In the genomic region with DNA sequence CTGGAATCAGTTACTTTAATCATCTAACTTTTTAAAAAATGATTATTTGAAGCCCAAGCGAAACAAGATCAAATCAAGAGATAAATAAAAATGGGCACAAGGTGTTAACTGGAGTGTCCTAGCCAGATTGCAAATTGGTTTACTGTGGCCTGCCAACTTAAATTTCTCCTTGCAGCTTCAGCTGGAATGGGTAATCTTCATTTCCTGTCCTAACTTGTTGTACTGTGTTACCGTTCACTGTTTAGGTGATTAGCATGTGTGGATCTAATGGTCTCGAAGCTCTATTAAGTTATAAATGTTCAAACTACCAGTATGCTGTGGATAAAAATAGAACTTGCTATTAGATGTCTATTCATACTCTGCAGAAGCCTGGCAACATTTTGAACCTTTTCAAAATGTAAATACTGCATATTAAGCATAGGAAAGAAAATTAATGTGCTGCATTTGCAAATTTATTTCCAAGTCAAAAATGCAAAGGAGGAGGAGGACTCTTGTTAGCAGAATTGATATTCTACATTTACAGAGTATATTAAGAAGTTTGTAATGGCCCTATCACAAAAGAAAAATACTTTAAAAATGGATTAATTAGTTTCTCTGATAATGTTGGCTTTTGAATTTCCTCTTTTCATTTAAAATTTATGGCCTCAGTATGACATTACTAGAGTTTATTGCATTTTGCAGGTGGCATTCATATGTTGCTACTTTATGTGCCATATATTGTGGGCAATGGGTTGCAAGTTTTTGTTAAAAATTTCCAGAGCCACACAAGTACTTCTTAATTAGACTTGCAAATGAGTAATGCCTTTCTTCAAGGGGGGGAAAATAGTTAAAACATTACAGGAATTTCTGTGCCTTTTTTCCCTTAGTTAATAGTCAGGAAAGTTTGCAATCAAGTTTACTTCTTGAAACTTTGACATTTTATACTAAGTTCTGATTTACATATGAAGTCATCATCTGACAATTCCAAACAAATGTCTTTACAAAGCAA, we compare ENCODE assay signal across 17 cellular contexts.
DNase-seq lines count a peak whose midpoint lies in the region; ATAC-seq and TF ChIP-seq lines count a peak whose summit lies in the region.
"Had no signal": no experiment of that assay in that cellular context is flagged by ENCODE, and none has a peak within 500 bp of the region (broad histone marks: within the 10 kb centered on the region; RNA-seq: fewer than 3 reads in every experiment).

No MANE protein-coding gene starts in this region.

- no peak for ATAC-seq in GM18498 (IDR thresholded peaks at IDR 0.05; ENCODE audit: unreplicated experiment)
- no peak for ATAC-seq in heart left ventricle
- ATAC-seq: activated T-cell treated with anti-CD3 and anti-CD28 coated beads, Interleukin-2, amount 50 U/mL, for 4 hours; left lung; natural killer cell treated with Interleukin-12 subunit alpha and Interleukin-12 subunit beta and Interleukin-15 and Interleukin-18, amount 100 ng/mL, for 72 hours had no signal

- H3K27ac Mint-ChIP-seq in CD8-positive, alpha-beta memory T cell, result peak overlapping the region in 1 of 8 donors; percentile 0
- H3K27ac Mint-ChIP-seq: activated CD4-positive, alpha-beta T cell treated with anti-CD3 and anti-CD28 coated beads, Interleukin-2, amount 10 ng/mL, durations not matched to agents 7 days and 5 days; natural killer cell treated with Interleukin-12 subunit alpha and Interleukin-12 subunit beta and Interleukin-15 and Interleukin-18, amount 100 ng/mL, for 72 hours had no signal

- no peak overlapping the region for H3K4me3 Mint-ChIP-seq in CD8-positive, alpha-beta memory T cell
- H3K4me3 Mint-ChIP-seq: activated CD4-positive, alpha-beta T cell treated with anti-CD3 and anti-CD28 coated beads, Interleukin-2, amount 10 ng/mL, durations not matched to agents 7 days and 5 days; activated T-cell treated with anti-CD3 and anti-CD28 coated beads, Interleukin-2, amount 50 U/mL, for 4 hours; natural killer cell treated with Interleukin-12 subunit alpha and Interleukin-12 subunit beta and Interleukin-15 and Interleukin-18, amount 100 ng/mL, for 72 hours had no signal

- H3K4me1 ChIP-seq in adipocyte (ENCODE audit: control insufficient read depth, insufficient read depth, low read length), result peaks cover 26% of the 10 kb centered on the region
- peaks cover 19% of the 10 kb centered on the region for H3K4me1 ChIP-seq in CD8-positive, alpha-beta memory T cell (ENCODE audit: insufficient read depth, low read length)
- H3K4me1 ChIP-seq in heart left ventricle, result peaks cover 0 to 18% (median 0%) of the 10 kb centered on the region in 12 donors

- no peaks in the 10 kb centered on the region for H3K27me3 Mint-ChIP-seq in CD8-positive, alpha-beta memory T cell
- H3K27me3 Mint-ChIP-seq: activated CD4-positive, alpha-beta T cell treated with anti-CD3 and anti-CD28 coated beads, Interleukin-2, amount 10 ng/mL, durations not matched to agents 7 days and 5 days; natural killer cell treated with Interleukin-12 subunit alpha and Interleukin-12 subunit beta and Interleukin-15 and Interleukin-18, amount 100 ng/mL, for 72 hours had no signal

- H3K27me3 ChIP-seq in adipocyte (replicated peaks; ENCODE audit: control insufficient read depth, insufficient read depth, low read length) (no peaks in the 10 kb centered on the region), heart left ventricle (no peaks in the 10 kb centered on the region)
- no peaks in the 10 kb centered on the region for H3K27me3 ChIP-seq in CD8-positive, alpha-beta memory T cell (ENCODE audit: insufficient read depth, low read length, poor library complexity, severe bottlenecking)
- H3K27me3 ChIP-seq: BLaER1 treated with 17β-estradiol and CSF1 and Interleukin-3, amounts not matched to agents 10 nM and 100 nM; left lung had no signal

- no peaks in the 10 kb centered on the region for H3K36me3 ChIP-seq in KOPT-K1 (ENCODE audit: insufficient read depth, low read length)
- no peaks in the 10 kb centered on the region for H3K36me3 ChIP-seq in adipocyte (ENCODE audit: control insufficient read depth, insufficient read depth, low read length, severe bottlenecking)
- no peaks in the 10 kb centered on the region for H3K36me3 ChIP-seq in CD8-positive, alpha-beta memory T cell (ENCODE audit: insufficient read depth, low read length)
- no peaks in the 10 kb centered on the region for H3K36me3 ChIP-seq in heart left ventricle
- H3K36me3 ChIP-seq: BLaER1 treated with 17β-estradiol and CSF1 and Interleukin-3, amounts not matched to agents 10 nM and 100 nM; left lung had no signal

- no peaks in the 10 kb centered on the region for H3K9me3 Mint-ChIP-seq in CD8-positive, alpha-beta memory T cell
- H3K9me3 Mint-ChIP-seq: activated CD4-positive, alpha-beta T cell treated with anti-CD3 and anti-CD28 coated beads, Interleukin-2, amount 10 ng/mL, durations not matched to agents 7 days and 5 days; activated T-cell treated with anti-CD3 and anti-CD28 coated beads, Interleukin-2, amount 50 U/mL, for 4 hours; natural killer cell treated with Interleukin-12 subunit alpha and Interleukin-12 subunit beta and Interleukin-15 and Interleukin-18, amount 100 ng/mL, for 72 hours had no signal

- 47 to 53% (median 51%) methylated on average over 3 of the region's 3 CpGs for WGBS in heart left ventricle, 4 donors

- H3K4me3 ChIP-seq in adipocyte (ENCODE audit: low read length), result no peak overlapping the region
- H3K4me3 ChIP-seq in CD8-positive, alpha-beta memory T cell (ENCODE audit: low read length), result no peak overlapping the region
- H3K4me3 ChIP-seq in heart left ventricle, result no peak overlapping the region
- H3K4me3 ChIP-seq: BLaER1 treated with 17β-estradiol and CSF1 and Interleukin-3, amounts not matched to agents 10 nM and 100 nM; left lung had no signal

- peak; percentile 37 for DNase-seq in ELR (ENCODE audit: low read depth)
- peak; percentile 21 for DNase-seq in adipocyte (ENCODE audit: low read depth)
- DNase-seq in kidney tubule cell (ENCODE audit: low spot score), result peak; percentile 74
- DNase-seq in CD8-positive, alpha-beta memory T cell, result no peak
- no peak for DNase-seq in DMS153 treated with DMSO at 0.1 percent for 48 hours (lab: John Stamatoyannopoulos, UW; ENCODE audit: unreplicated experiment)
- no peak for DNase-seq in heart left ventricle
- DNase-seq: activated CD4-positive, alpha-beta T cell treated with anti-CD3 and anti-CD28 coated beads, Interleukin-2, amount 10 ng/mL, durations not matched to agents 7 days and 5 days; activated T-cell treated with anti-CD3 and anti-CD28 coated beads, Interleukin-2, amount 50 U/mL, for 4 hours; cortex of kidney; hypothalamus; left lung; NCI-H510A had no signal

- no peak for TF ChIP-seq POLR2A in heart left ventricle (IDR thresholded peaks at IDR 0.05)

- H3K9ac ChIP-seq in adipocyte (ENCODE audit: low read length), result no peak overlapping the region
- H3K9ac ChIP-seq: BLaER1 treated with 17β-estradiol and CSF1 and Interleukin-3, amounts not matched to agents 10 nM and 100 nM had no signal

- POLR2A ChIA-PET in CD8-positive, alpha-beta memory T cell (lab: Charles Lee), result no interaction called here

- CTCF ChIA-PET in CD8-positive, alpha-beta memory T cell (lab: Charles Lee), result no interaction called here

- H3K36me3 Mint-ChIP-seq in CD8-positive, alpha-beta memory T cell, result no peaks in the 10 kb centered on the region
- H3K36me3 Mint-ChIP-seq: natural killer cell treated with Interleukin-12 subunit alpha and Interleukin-12 subunit beta and Interleukin-15 and Interleukin-18, amount 100 ng/mL, for 72 hours had no signal

- peaks cover 24 to 29% (median 28%) of the 10 kb centered on the region in 3 donors for H3K4me1 Mint-ChIP-seq in CD8-positive, alpha-beta memory T cell

- intact Hi-C loops in heart left ventricle (cut with DNase I), result loop anchor here in 4 of 10 donors (5.0 to 10.0 kb wide), 5 partner anchors 80 to 492 kb away; no protein-coding TSS in a partner anchor

- no peaks in the 10 kb centered on the region for H3K9me3 ChIP-seq in KOPT-K1 (ENCODE audit: insufficient read depth, low read length, poor library complexity, severe bottlenecking)
- no peaks in the 10 kb centered on the region for H3K9me3 ChIP-seq in adipocyte (ENCODE audit: control insufficient read depth, low read length)
- no peaks in the 10 kb centered on the region for H3K9me3 ChIP-seq in CD8-positive, alpha-beta memory T cell (ENCODE audit: low read length)
- H3K9me3 ChIP-seq in heart left ventricle, result no peaks in the 10 kb centered on the region
- H3K9me3 ChIP-seq: left lung had no signal

- H3K27ac ChIP-seq in KOPT-K1 (ENCODE audit: low read depth, low read length, poor library complexity, severe bottlenecking) (peak overlapping the region; percentile 98), heart left ventricle (no peak overlapping the region)
- H3K27ac ChIP-seq in CD8-positive, alpha-beta memory T cell (ENCODE audit: low read depth, low read length), result no peak overlapping the region
- H3K27ac ChIP-seq: BLaER1 treated with 17β-estradiol and CSF1 and Interleukin-3, amounts not matched to agents 10 nM and 100 nM; left lung; RWPE1 had no signal

- TF ChIP-seq CTCF in heart left ventricle (IDR thresholded peaks at IDR 0.05), result no peak

Comparison
In these comparisons a context has a peak if more than half of its experiments do, and no peak if none do; other contexts are left out.
1. DNase-seq: peak in ELR (single experiment), adipocyte (single experiment) and kidney tubule cell (single experiment); none in CD8-positive, alpha-beta memory T cell (0 of 5), DMS153 treated with DMSO at 0.1 percent for 48 hours (single experiment) and heart left ventricle (0 of 5).